ENCODE assay signal across 15 cellular contexts in genomic region chr13:101739382-101740178, GRCh38.
DNase-seq lines count a peak whose midpoint lies in the region; ATAC-seq lines count a peak whose summit lies in the region.
"Had no signal": no experiment of that assay in that cellular context is flagged by ENCODE, and none has a peak within 500 bp of the region (broad histone marks: within the 10 kb centered on the region; RNA-seq: fewer than 3 reads in every experiment).

No MANE protein-coding gene starts in this region.

- H3K9me3 ChIP-seq in effector memory CD4-positive, alpha-beta T cell (ENCODE audit: control insufficient read depth, low read length): no peaks in the 10 kb centered on the region
- H3K9me3 ChIP-seq: tibial artery had no signal

- no peaks in the 10 kb centered on the region for H3K4me1 ChIP-seq in effector memory CD4-positive, alpha-beta T cell (ENCODE audit: control insufficient read depth, insufficient read depth, low read length, poor library complexity, severe bottlenecking)
- H3K4me1 ChIP-seq: tibial artery had no signal

- H3K36me3 ChIP-seq in effector memory CD4-positive, alpha-beta T cell (ENCODE audit: control insufficient read depth, insufficient read depth, low read length): no peaks in the 10 kb centered on the region
- H3K36me3 ChIP-seq: tibial artery had no signal

- no peaks in the 10 kb centered on the region for H3K36me3 Mint-ChIP-seq in stimulated activated effector memory CD8-positive, alpha-beta T cell treated with anti-CD3 and anti-CD28 coated beads, Interleukin-12 subunit alpha, Interleukin-12 subunit beta, amount 100 ng/mL, for 72 hours
- H3K36me3 Mint-ChIP-seq: CD4-positive, CD25-positive, alpha-beta regulatory T cell; immature natural killer cell had no signal

- H3K27ac Mint-ChIP-seq in stimulated activated effector memory CD8-positive, alpha-beta T cell treated with anti-CD3 and anti-CD28 coated beads, Interleukin-12 subunit alpha, Interleukin-12 subunit beta, amount 100 ng/mL, for 72 hours: no peak overlapping the region
- H3K27ac Mint-ChIP-seq: CD4-positive, CD25-positive, alpha-beta regulatory T cell; immature natural killer cell had no signal

- H3K9me3 Mint-ChIP-seq in stimulated activated effector memory CD8-positive, alpha-beta T cell treated with anti-CD3 and anti-CD28 coated beads, Interleukin-12 subunit alpha, Interleukin-12 subunit beta, amount 100 ng/mL, for 72 hours: no peaks in the 10 kb centered on the region
- H3K9me3 Mint-ChIP-seq: CD4-positive, CD25-positive, alpha-beta regulatory T cell had no signal

- DNase-seq in left lobe of liver (ENCODE audit: low spot score) (peak; percentile 80), activated gamma-delta T cell treated with Interleukin-2 at 50 U/mL for 16 hours (no peak), T-helper 1 cell (no peak)
- DNase-seq in effector memory CD4-positive, alpha-beta T cell: no peak
- DNase-seq in stimulated activated effector memory CD8-positive, alpha-beta T cell treated with anti-CD3 and anti-CD28 coated beads, Interleukin-12 subunit alpha, Interleukin-12 subunit beta, amount 100 ng/mL, for 72 hours (ENCODE audit: low spot score in 2 of 2): no peak
- DNase-seq: aorta; CD4-positive, CD25-positive, alpha-beta regulatory T cell; immature natural killer cell; KBM-7; NCI-H345; posterior cingulate gyrus; tibial artery had no signal

- ATAC-seq in GM18873 (IDR thresholded peaks at IDR 0.05; ENCODE audit: low FRiP score, unreplicated experiment) (peak; percentile 97), GM21825 (IDR thresholded peaks at IDR 0.05; ENCODE audit: unreplicated experiment) (peak; percentile 97), HG03196 (IDR thresholded peaks at IDR 0.05; ENCODE audit: unreplicated experiment) (peak; percentile 97), left lobe of liver (peak; percentile 92)
- ATAC-seq in stimulated activated effector memory CD8-positive, alpha-beta T cell treated with anti-CD3 and anti-CD28 coated beads, Interleukin-12 subunit alpha, Interleukin-12 subunit beta, amount 100 ng/mL, for 72 hours: no peak

- H3K4me3 ChIP-seq in effector memory CD4-positive, alpha-beta T cell (ENCODE audit: insufficient read depth, low read depth, low read length, poor library complexity, severe bottlenecking): no peak overlapping the region
- H3K4me3 ChIP-seq: tibial artery had no signal

- H3K27me3 ChIP-seq in effector memory CD4-positive, alpha-beta T cell (replicated peaks; ENCODE audit: control insufficient read depth, insufficient read depth, low read length, poor library complexity, severe bottlenecking): no peaks in the 10 kb centered on the region
- H3K27me3 ChIP-seq: tibial artery had no signal

- no peak overlapping the region for H3K4me3 Mint-ChIP-seq in stimulated activated effector memory CD8-positive, alpha-beta T cell treated with anti-CD3 and anti-CD28 coated beads, Interleukin-12 subunit alpha, Interleukin-12 subunit beta, amount 100 ng/mL, for 72 hours
- H3K4me3 Mint-ChIP-seq: CD4-positive, CD25-positive, alpha-beta regulatory T cell; immature natural killer cell had no signal

- H3K27ac ChIP-seq in effector memory CD4-positive, alpha-beta T cell (ENCODE audit: insufficient read depth, low read length, poor library complexity, severe bottlenecking): no peak overlapping the region
- H3K27ac ChIP-seq: tibial artery had no signal

- H3K4me1 Mint-ChIP-seq in stimulated activated effector memory CD8-positive, alpha-beta T cell treated with anti-CD3 and anti-CD28 coated beads, Interleukin-12 subunit alpha, Interleukin-12 subunit beta, amount 100 ng/mL, for 72 hours: no peaks in the 10 kb centered on the region
- H3K4me1 Mint-ChIP-seq: CD4-positive, CD25-positive, alpha-beta regulatory T cell; immature natural killer cell had no signal
